ENCODE assay signal across 10 cellular contexts in the genomic region with DNA sequence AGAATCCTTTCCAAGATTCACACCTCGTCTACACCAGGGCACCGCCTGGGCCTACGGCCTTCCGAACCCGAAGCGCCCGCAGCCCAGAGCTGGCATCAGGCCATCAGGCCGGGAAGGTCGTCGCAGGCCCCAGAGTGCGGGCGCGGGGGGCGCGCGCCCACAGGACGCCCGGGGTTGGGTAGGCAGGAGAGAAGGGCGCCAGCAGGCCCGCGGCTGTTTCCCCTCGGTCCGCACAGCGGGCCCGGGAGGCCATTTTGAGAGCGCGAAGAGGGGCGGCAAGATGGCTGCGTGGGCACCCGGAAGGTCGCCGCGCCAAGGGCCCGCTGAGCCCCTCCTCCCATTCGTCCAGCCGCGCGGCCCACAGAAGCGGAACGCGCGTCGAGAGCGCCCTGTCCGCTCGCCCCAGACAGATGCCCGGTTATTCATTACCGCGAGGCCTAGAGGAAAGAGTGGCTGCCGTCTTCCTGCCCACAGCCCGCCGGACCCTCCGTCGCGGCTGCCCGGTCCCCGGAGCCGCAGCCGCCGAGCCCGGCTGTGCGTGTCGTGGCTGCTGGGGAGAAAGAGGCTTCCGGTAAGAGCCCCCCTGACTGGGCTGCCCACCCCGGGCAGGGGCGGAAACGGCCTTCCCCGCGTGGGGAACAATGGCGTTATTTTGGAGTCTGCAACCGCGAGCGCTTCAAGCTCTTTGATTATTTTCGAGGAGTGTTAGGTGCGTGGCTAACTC. TPM values are rescaled to one million over a fixed set of nuclear protein-coding genes. Genes with fewer than 3 reads are reported as not detected.
DNase-seq lines count a peak whose midpoint lies in the region; ATAC-seq and TF ChIP-seq lines count a peak whose summit lies in the region.
"Had no signal": no experiment of that assay in that cellular context is flagged by ENCODE, and none has a peak within 500 bp of the region (broad histone marks: within the 10 kb centered on the region; RNA-seq: fewer than 3 reads in every experiment).

No MANE protein-coding gene starts in this region.

- no peak for TF ChIP-seq POLR2A in Peyer's patch (IDR thresholded peaks at IDR 0.05)
- TF ChIP-seq POLR2A in stomach (IDR thresholded peaks at IDR 0.05): no peak

- intact Hi-C loops in stomach (cut with DNase I; ENCODE audit: low total_unique reads): no loop called here

- H3K4me3 ChIP-seq in Peyer's patch (peak overlapping the region; percentile 36 to 49 (median 44)), lung (peak overlapping the region; percentile 12), stomach (peak overlapping the region; percentile 28 to 48 (median 38))

- no peaks in the 10 kb centered on the region for H3K9me3 ChIP-seq in Peyer's patch
- peaks cover 0 to 13% of the 10 kb centered on the region in 2 donors for H3K9me3 ChIP-seq in lung (ENCODE audit: control insufficient read depth in 2 of 2, insufficient read depth in 1 of 2, low read length in 1 of 2)
- H3K9me3 ChIP-seq in stomach: no peaks in the 10 kb centered on the region

- TF ChIP-seq CTCF in Peyer's patch (IDR thresholded peaks at IDR 0.05): no peak
- TF ChIP-seq CTCF in lung (IDR thresholded peaks at IDR 0.05; ENCODE audit: control extremely low read depth, extremely low read depth): no peak
- no peak for TF ChIP-seq CTCF in stomach (IDR thresholded peaks at IDR 0.05)

- H3K27me3 ChIP-seq in Peyer's patch: peaks cover 0 to 35% of the 10 kb centered on the region in 2 donors
- H3K27me3 ChIP-seq in lung (ENCODE audit: control insufficient read depth, insufficient read depth): peaks cover 3% of the 10 kb centered on the region
- peaks cover 21 to 98% (median 75%) of the 10 kb centered on the region in 3 donors for H3K27me3 ChIP-seq in stomach

- H3K4me1 ChIP-seq in Peyer's patch: peaks cover 0 to 11% (median 4%) of the 10 kb centered on the region in 4 donors
- peaks cover 0 to 14% of the 10 kb centered on the region in 2 donors for H3K4me1 ChIP-seq in lung (ENCODE audit: control insufficient read depth in 2 of 2, insufficient read depth in 2 of 2, low read length in 2 of 2)
- peaks cover 14 to 26% (median 18%) of the 10 kb centered on the region in 4 donors for H3K4me1 ChIP-seq in stomach

- WGBS in lung, 2 donors: 4 to 6% methylated on average over 74 to 75 of the region's 75 CpGs
- WGBS in stomach, 5 donors: 4 to 11% (median 7%) methylated on average over 28 to 75 of the region's 75 CpGs

- DNase-seq in Peyer's patch: no peak
- DNase-seq in lung (ENCODE audit: low spot score): no peak
- DNase-seq in stomach: no peak
- DNase-seq in NCI-H1436 treated with DMSO at 0.1 percent for 48 hours (lab: John Stamatoyannopoulos, UW): no peak
- DNase-seq: NCI-H187 treated with DMSO at 0.1 percent for 48 hours had no signal

- peak overlapping the region in 1 of 4 donors; percentile 10 for H3K27ac ChIP-seq in Peyer's patch
- peak overlapping the region; percentile 75 for H3K27ac ChIP-seq in cingulate gyrus (ENCODE audit: low read depth, low read length)
- H3K27ac ChIP-seq in lung (ENCODE audit: low read depth in 1 of 2, low read length in 1 of 2): no peak overlapping the region
- no peak overlapping the region for H3K27ac ChIP-seq in stomach

- no peak for TF ChIP-seq EP300 in stomach (IDR thresholded peaks at IDR 0.05)

- H3K36me3 ChIP-seq in Peyer's patch (no peaks in the 10 kb centered on the region), lung (ENCODE audit: control insufficient read depth in 2 of 2, insufficient read depth in 2 of 2, low read length in 2 of 2) (no peaks in the 10 kb centered on the region), stomach (no peaks in the 10 kb centered on the region)

- ATAC-seq in lung (ENCODE audit: insufficient read depth, low FRiP score) (no peak), HG03139 (IDR thresholded peaks at IDR 0.05; ENCODE audit: unreplicated experiment) (no peak), GM18907 (IDR thresholded peaks at IDR 0.05; ENCODE audit: unreplicated experiment) (no peak), HG02763 (IDR thresholded peaks at IDR 0.05; ENCODE audit: unreplicated experiment) (no peak)
- ATAC-seq: SK-N-SH treated with all-trans-retinoic acid at 6 μM for 48 hours had no signal

RNA-seq across cellular contexts. Expression of gene POLG, which starts 44.2 kb away (rescaled TPM):
- total RNA-seq in Peyer's patch: 100 to 1,000 TPM in 3 of 4 donors, 10 to 100 TPM in 1; 63.7 to 136 (median 120) TPM
- 10 to 100 TPM; 51.2 to 84.9 TPM for total RNA-seq in lung
- 10 to 100 TPM; 36.7 to 39.4 TPM for polyA plus RNA-seq in lung
- 100 to 1,000 TPM in 2 of 5 donors, 10 to 100 TPM in 3; 42.4 to 172 (median 76.9) TPM for total RNA-seq in stomach
- 10 to 100 TPM; 22.7 to 40.5 (median 24.3) TPM for polyA plus RNA-seq in stomach
